ENCODE assay signal across 30 cellular contexts in the genomic region with DNA sequence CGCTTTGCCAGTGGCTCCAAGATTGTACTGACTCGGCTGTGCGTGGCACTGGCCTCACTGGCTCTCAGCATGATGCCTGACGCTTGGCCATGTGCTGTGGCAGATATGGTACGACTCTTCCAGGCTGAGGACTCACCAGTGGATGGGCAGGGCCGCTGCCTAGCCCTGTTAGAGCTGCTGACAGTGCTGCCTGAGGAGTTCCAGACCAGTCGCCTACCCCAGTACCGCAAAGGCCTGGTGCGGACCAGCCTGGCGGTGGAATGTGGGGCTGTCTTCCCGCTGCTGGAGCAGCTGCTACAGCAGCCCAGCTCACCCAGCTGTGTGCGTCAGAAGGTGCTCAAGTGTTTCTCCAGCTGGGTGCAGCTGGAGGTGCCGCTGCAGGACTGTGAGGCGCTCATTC. TPM values are rescaled to one million over a fixed set of nuclear protein-coding genes. Genes with fewer than 3 reads are reported as not detected.
DNase-seq lines count a peak whose midpoint lies in the region; ATAC-seq and TF ChIP-seq lines count a peak whose summit lies in the region.
"Had no signal": no experiment of that assay in that cellular context is flagged by ENCODE, and none has a peak within 500 bp of the region (broad histone marks: within the 10 kb centered on the region; RNA-seq: fewer than 3 reads in every experiment).

No MANE protein-coding gene starts in this region.

- H3K27me3 ChIP-seq in layer of hippocampus (ENCODE audit: control insufficient read depth, insufficient read depth, low read length), result no peaks in the 10 kb centered on the region
- H3K27me3 ChIP-seq: ovary, right lobe of liver, tibial nerve had no signal

- no peak overlapping the region for H3K27ac Mint-ChIP-seq in T-helper 1 cell treated with Interleukin-12 subunit alpha and Interleukin-12 subunit beta and Interleukin-4 antibody, amounts not matched to agents 30 μg/mL and 1 μg/mL, for 36 hours
- no peak overlapping the region for H3K27ac Mint-ChIP-seq in activated T-helper 2 cell treated with anti-CD3 and anti-CD28 coated beads, Interferon-gamma antibody, Interleukin-2, Interleukin-4, amounts not matched to agents 10 μg/mL and 5 μg/mL and 100 μg/mL, durations not matched to agents 14 hours and 24 hours and 36 hours
- H3K27ac Mint-ChIP-seq: activated CD8-positive, alpha-beta memory T cell treated with anti-CD3 and anti-CD28 coated beads, Interleukin-2, amount 10 ng/mL, durations not matched to agents 7 days and 5 days; stimulated activated naive CD8-positive, alpha-beta T cell treated with anti-CD3 and anti-CD28 coated beads, Interleukin-15, amount 100 ng/mL, for 72 hours had no signal

- no peak for DNase-seq in T-helper 1 cell
- no peak for DNase-seq in activated T-helper 2 cell treated with anti-CD3 and anti-CD28 coated beads, Interferon-gamma antibody, Interleukin-2, Interleukin-4, amounts not matched to agents 10 μg/mL and 5 μg/mL and 100 μg/mL, durations not matched to agents 14 hours and 24 hours and 36 hours (ENCODE audit: low spot score)
- peak in 7 of 49 donors; percentile 17 to 27 (median 24) for DNase-seq in substantia nigra (lab: John Stamatoyannopoulos, UW)
- DNase-seq in HPDE6-E6E7 (ENCODE audit: extremely low spot score), result no peak
- no peak for DNase-seq in mucosa of descending colon
- DNase-seq: activated CD4-positive, alpha-beta T cell treated with anti-CD3 and anti-CD28 coated beads, Interleukin-2, amount 10 ng/mL, durations not matched to agents 7 days and 5 days; activated CD8-positive, alpha-beta memory T cell treated with anti-CD3 and anti-CD28 coated beads, Interleukin-2, amount 10 ng/mL, durations not matched to agents 7 days and 5 days; activated naive CD4-positive, alpha-beta T cell treated with anti-CD3 and anti-CD28 coated beads, Interleukin-2, amount 50 U/mL, for 16 hours; aorta; CD4-positive, alpha-beta T cell; central memory CD4-positive, alpha-beta T cell; DMS 273 treated with DMSO at 0.1 percent for 48 hours; GM23248; mesendoderm; naive B cell; NCI-H1436; NCI-H2107; NCI-H526 treated with DMSO at 0.1 percent for 48 hours; ovary; stimulated activated CD4-positive, alpha-beta T cell treated with anti-CD3 and anti-CD28 coated beads, Interleukin-15, amount 100 ng/mL, for 24 hours; stimulated activated naive CD8-positive, alpha-beta T cell treated with anti-CD3 and anti-CD28 coated beads, Interleukin-15, amount 100 ng/mL, for 72 hours; T-helper 9 cell; WERI-Rb-1 had no signal

- no peaks in the 10 kb centered on the region for H3K9me3 Mint-ChIP-seq in T-helper 1 cell treated with Interleukin-12 subunit alpha and Interleukin-12 subunit beta and Interleukin-4 antibody, amounts not matched to agents 30 μg/mL and 1 μg/mL, for 36 hours
- no peaks in the 10 kb centered on the region for H3K9me3 Mint-ChIP-seq in activated T-helper 2 cell treated with anti-CD3 and anti-CD28 coated beads, Interferon-gamma antibody, Interleukin-2, Interleukin-4, amounts not matched to agents 10 μg/mL and 5 μg/mL and 100 μg/mL, durations not matched to agents 14 hours and 24 hours and 36 hours
- H3K9me3 Mint-ChIP-seq: activated CD4-positive, alpha-beta T cell treated with anti-CD3 and anti-CD28 coated beads, Interleukin-2, amount 10 ng/mL, durations not matched to agents 7 days and 5 days; CD4-positive, alpha-beta T cell; naive B cell; stimulated activated naive CD8-positive, alpha-beta T cell treated with anti-CD3 and anti-CD28 coated beads, Interleukin-15, amount 100 ng/mL, for 72 hours had no signal

- peaks cover 5% of the 10 kb centered on the region for H3K36me3 ChIP-seq in mucosa of descending colon (ENCODE audit: low read depth)
- H3K36me3 ChIP-seq: ovary had no signal

- H3K4me3 ChIP-seq in mucosa of descending colon, result no peak overlapping the region
- H3K4me3 ChIP-seq: GM23248, ovary, right lobe of liver, tibial nerve had no signal

- H3K36me3 Mint-ChIP-seq in T-helper 1 cell treated with Interleukin-12 subunit alpha and Interleukin-12 subunit beta and Interleukin-4 antibody, amounts not matched to agents 30 μg/mL and 1 μg/mL, for 36 hours (ENCODE audit: low read depth), result peaks cover 8% of the 10 kb centered on the region
- peaks cover 18% of the 10 kb centered on the region for H3K36me3 Mint-ChIP-seq in activated T-helper 2 cell treated with anti-CD3 and anti-CD28 coated beads, Interferon-gamma antibody, Interleukin-2, Interleukin-4, amounts not matched to agents 10 μg/mL and 5 μg/mL and 100 μg/mL, durations not matched to agents 14 hours and 24 hours and 36 hours (ENCODE audit: low read depth)

- no peaks in the 10 kb centered on the region for H3K9me3 ChIP-seq in mucosa of descending colon
- H3K9me3 ChIP-seq: ovary, right lobe of liver, tibial nerve had no signal

- ATAC-seq in HG03354 (IDR thresholded peaks at IDR 0.05; ENCODE audit: poor library complexity, severe bottlenecking, unreplicated experiment), result no peak
- no peak for ATAC-seq in mucosa of descending colon
- ATAC-seq: activated CD8-positive, alpha-beta memory T cell treated with anti-CD3 and anti-CD28 coated beads, Interleukin-2, amount 10 ng/mL, durations not matched to agents 7 days and 5 days; right lobe of liver; stimulated activated naive CD8-positive, alpha-beta T cell treated with anti-CD3 and anti-CD28 coated beads, Interleukin-15, amount 100 ng/mL, for 72 hours had no signal

- H3K4me1 Mint-ChIP-seq in T-helper 1 cell treated with Interleukin-12 subunit alpha and Interleukin-12 subunit beta and Interleukin-4 antibody, amounts not matched to agents 30 μg/mL and 1 μg/mL, for 36 hours (ENCODE audit: low read depth), result peaks cover 40% of the 10 kb centered on the region
- peaks cover 30% of the 10 kb centered on the region for H3K4me1 Mint-ChIP-seq in activated T-helper 2 cell treated with anti-CD3 and anti-CD28 coated beads, Interferon-gamma antibody, Interleukin-2, Interleukin-4, amounts not matched to agents 10 μg/mL and 5 μg/mL and 100 μg/mL, durations not matched to agents 14 hours and 24 hours and 36 hours (ENCODE audit: low read depth)

- intact Hi-C loops in activated T-helper 2 cell treated with anti-CD3 and anti-CD28 coated beads, Interferon-gamma antibody, Interleukin-2, Interleukin-4, amounts not matched to agents 10 μg/mL and 5 μg/mL and 100 μg/mL, durations not matched to agents 14 hours and 24 hours and 36 hours (cut with micrococcal nuclease), result loop anchor here (5.0 to 10.0 kb wide), 3 partner anchors 85 to 297 kb away; partner anchors contain the start of genes KDM4A, SLC6A9 and ST3GAL3
- intact Hi-C loops in mucosa of descending colon (cut with DNase I, micrococcal nuclease), result no loop called here

- peak overlapping the region; percentile 1 for H3K4me3 Mint-ChIP-seq in T-helper 1 cell treated with Interleukin-12 subunit alpha and Interleukin-12 subunit beta and Interleukin-4 antibody, amounts not matched to agents 30 μg/mL and 1 μg/mL, for 36 hours
- peak overlapping the region; percentile 23 for H3K4me3 Mint-ChIP-seq in activated T-helper 2 cell treated with anti-CD3 and anti-CD28 coated beads, Interferon-gamma antibody, Interleukin-2, Interleukin-4, amounts not matched to agents 10 μg/mL and 5 μg/mL and 100 μg/mL, durations not matched to agents 14 hours and 24 hours and 36 hours (ENCODE audit: low read depth)
- H3K4me3 Mint-ChIP-seq: activated CD8-positive, alpha-beta memory T cell treated with anti-CD3 and anti-CD28 coated beads, Interleukin-2, amount 10 ng/mL, durations not matched to agents 7 days and 5 days; stimulated activated naive CD8-positive, alpha-beta T cell treated with anti-CD3 and anti-CD28 coated beads, Interleukin-15, amount 100 ng/mL, for 72 hours had no signal

- no peak for TF ChIP-seq CTCF in mucosa of descending colon (IDR thresholded peaks at IDR 0.05)

- no peaks in the 10 kb centered on the region for H3K27me3 Mint-ChIP-seq in T-helper 1 cell treated with Interleukin-12 subunit alpha and Interleukin-12 subunit beta and Interleukin-4 antibody, amounts not matched to agents 30 μg/mL and 1 μg/mL, for 36 hours (ENCODE audit: low read depth)
- no peaks in the 10 kb centered on the region for H3K27me3 Mint-ChIP-seq in activated T-helper 2 cell treated with anti-CD3 and anti-CD28 coated beads, Interferon-gamma antibody, Interleukin-2, Interleukin-4, amounts not matched to agents 10 μg/mL and 5 μg/mL and 100 μg/mL, durations not matched to agents 14 hours and 24 hours and 36 hours (ENCODE audit: low read depth)
- H3K27me3 Mint-ChIP-seq: activated CD4-positive, alpha-beta T cell treated with anti-CD3 and anti-CD28 coated beads, Interleukin-2, amount 10 ng/mL, durations not matched to agents 7 days and 5 days; activated CD8-positive, alpha-beta memory T cell treated with anti-CD3 and anti-CD28 coated beads, Interleukin-2, amount 10 ng/mL, durations not matched to agents 7 days and 5 days; CD4-positive, alpha-beta T cell; naive B cell; stimulated activated naive CD8-positive, alpha-beta T cell treated with anti-CD3 and anti-CD28 coated beads, Interleukin-15, amount 100 ng/mL, for 72 hours had no signal

- H3K27ac ChIP-seq in layer of hippocampus (ENCODE audit: low read depth, low read length), result peak overlapping the region; percentile 99
- H3K27ac ChIP-seq in substantia nigra (ENCODE audit: low read depth, low read length, poor library complexity, severe bottlenecking), result peak overlapping the region; percentile 98
- H3K27ac ChIP-seq: GM23248, ovary, right lobe of liver, tibial nerve, WERI-Rb-1 had no signal

- peaks cover 24% of the 10 kb centered on the region for H3K4me1 ChIP-seq in mucosa of descending colon (ENCODE audit: low read depth)

RNA-seq across cellular contexts. Expression of gene IPO13, which starts 2.9 kb away (rescaled TPM):
- 26.4 and 26.8 TPM in 2 replicates for total RNA-seq in activated T-helper 2 cell treated with anti-CD3 and anti-CD28 coated beads, Interferon-gamma antibody, Interleukin-2, Interleukin-4, amounts not matched to agents 10 μg/mL and 5 μg/mL and 100 μg/mL, durations not matched to agents 14 hours and 24 hours and 36 hours
- total RNA-seq in mucosa of descending colon, result 10 to 100 TPM; 21.5 to 32.6 (median 22.3) TPM

RNA-seq across cellular contexts. Expression of gene ARTN, which starts 16.1 kb away (rescaled TPM):
- 0.21 and 0.39 TPM in 2 replicates for total RNA-seq in activated T-helper 2 cell treated with anti-CD3 and anti-CD28 coated beads, Interferon-gamma antibody, Interleukin-2, Interleukin-4, amounts not matched to agents 10 μg/mL and 5 μg/mL and 100 μg/mL, durations not matched to agents 14 hours and 24 hours and 36 hours
- 10 to 100 TPM in 1 of 3 donors, 1 to 10 TPM in 2; 6.9 to 14.2 (median 7.4) TPM for total RNA-seq in mucosa of descending colon
- total RNA-seq: A172; activated CD8-positive, alpha-beta memory T cell treated with anti-CD3 and anti-CD28 coated beads, Interleukin-2, amount 10 ng/mL, durations not matched to agents 7 days and 5 days; dermis microvascular lymphatic vessel endothelial cell had no signal

RNA-seq across cellular contexts. Expression of gene DPH2, which starts 20.1 kb away (rescaled TPM):
- 48.2 and 49.5 TPM in 2 replicates for total RNA-seq in activated T-helper 2 cell treated with anti-CD3 and anti-CD28 coated beads, Interferon-gamma antibody, Interleukin-2, Interleukin-4, amounts not matched to agents 10 μg/mL and 5 μg/mL and 100 μg/mL, durations not matched to agents 14 hours and 24 hours and 36 hours
- 10 to 100 TPM; 16.5 to 23.3 (median 17.9) TPM for total RNA-seq in mucosa of descending colon

RNA-seq across cellular contexts. Expression of gene ATP6V0B, which starts 25.1 kb away (rescaled TPM):
- 156 and 160 TPM in 2 replicates for total RNA-seq in activated T-helper 2 cell treated with anti-CD3 and anti-CD28 coated beads, Interferon-gamma antibody, Interleukin-2, Interleukin-4, amounts not matched to agents 10 μg/mL and 5 μg/mL and 100 μg/mL, durations not matched to agents 14 hours and 24 hours and 36 hours
- total RNA-seq in mucosa of descending colon, result 100 to 1,000 TPM; 116 to 184 (median 158) TPM

RNA-seq across cellular contexts. Expression of gene B4GALT2, which starts 29.3 kb away (rescaled TPM):
- total RNA-seq in activated T-helper 2 cell treated with anti-CD3 and anti-CD28 coated beads, Interferon-gamma antibody, Interleukin-2, Interleukin-4, amounts not matched to agents 10 μg/mL and 5 μg/mL and 100 μg/mL, durations not matched to agents 14 hours and 24 hours and 36 hours, result 53.9 and 57.7 TPM in 2 replicates
- total RNA-seq in mucosa of descending colon, result 10 to 100 TPM; 20.0 to 33.6 (median 28.1) TPM
